Comparison of ENCODE assay signal across 8 cellular contexts in the genomic region with DNA sequence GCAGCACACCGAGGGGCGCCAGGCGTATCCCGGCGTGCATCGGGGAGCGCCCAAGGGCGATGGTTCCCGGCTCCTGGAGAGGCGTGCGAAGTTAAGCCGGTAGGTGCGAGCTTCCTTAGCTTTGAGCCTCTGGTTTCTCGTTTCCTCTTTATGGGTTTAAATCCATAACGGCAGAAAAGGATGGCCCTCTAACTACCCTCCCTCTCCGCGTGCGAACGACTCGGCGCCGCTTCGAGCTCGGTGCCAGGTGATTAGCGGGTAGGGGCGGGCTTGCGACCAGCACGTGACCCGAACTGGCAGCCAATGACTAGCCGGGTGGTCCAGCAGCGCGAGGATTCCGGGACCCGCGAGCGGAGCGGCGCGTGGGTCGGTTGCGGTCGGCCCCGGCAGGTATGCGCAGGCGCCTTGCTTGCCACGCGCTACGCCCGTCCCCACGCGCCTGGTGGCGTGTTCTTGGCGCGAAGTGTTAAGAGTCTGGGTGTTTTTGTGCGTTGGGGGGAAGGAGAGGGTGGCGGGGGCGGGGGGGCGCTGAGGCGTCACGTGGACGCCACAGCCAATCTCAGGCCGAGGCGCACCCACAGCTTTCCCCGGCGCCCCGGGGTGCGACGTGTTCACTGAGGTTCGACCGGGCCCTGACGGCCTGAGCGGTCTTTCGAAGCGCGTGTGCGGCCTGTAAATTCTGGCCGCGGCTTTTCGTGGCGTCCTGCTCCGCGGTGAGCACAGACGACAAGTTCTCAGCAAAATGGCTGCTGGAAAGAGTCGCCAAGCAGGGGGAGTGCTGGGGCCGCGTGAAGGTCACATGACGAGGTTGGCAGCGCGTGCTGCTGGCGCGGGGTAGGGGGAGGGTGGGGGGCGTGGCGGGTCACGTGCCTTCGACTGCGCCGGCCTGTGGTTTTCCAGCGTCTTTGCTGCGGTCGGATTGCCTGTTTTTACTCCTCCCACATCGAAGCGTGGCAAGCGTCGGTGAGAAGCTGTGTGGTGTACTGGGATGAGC. TPM values are rescaled to one million over a fixed set of nuclear protein-coding genes. Genes with fewer than 3 reads are reported as not detected.
DNase-seq lines count a peak whose midpoint lies in the region; ATAC-seq and TF ChIP-seq lines count a peak whose summit lies in the region.

No MANE protein-coding gene starts in this region.

- H4K20me1 ChIP-seq in MM.1S (ENCODE audit: insufficient read depth, low read length): no peaks in the 10 kb centered on the region
- no peaks in the 10 kb centered on the region for H4K20me1 ChIP-seq in SK-N-SH (ENCODE audit: insufficient read depth)

- peaks cover 5% of the 10 kb centered on the region for H3K9me3 Mint-ChIP-seq in activated naive CD4-positive, alpha-beta T cell treated with anti-CD3 and anti-CD28 coated beads, Interleukin-2, amount 50 U/mL, for 24 hours

- H3K4me1 Mint-ChIP-seq in activated naive CD4-positive, alpha-beta T cell treated with anti-CD3 and anti-CD28 coated beads, Interleukin-2, amount 50 U/mL, for 24 hours: peaks cover 21% of the 10 kb centered on the region

- H3K9ac ChIP-seq in MM.1S (ENCODE audit: low read length) (no peak overlapping the region), SK-N-SH (peak overlapping the region; percentile 61; the same call in 1 of the 2 replicates)

- H3K27me3 ChIP-seq in MM.1S (replicated peaks; ENCODE audit: insufficient read depth, low read length): no peaks in the 10 kb centered on the region
- no peaks in the 10 kb centered on the region for H3K27me3 ChIP-seq in SK-N-SH (ENCODE audit: insufficient read depth)
- peaks cover 25% of the 10 kb centered on the region for H3K27me3 ChIP-seq in neutrophil
- no peaks in the 10 kb centered on the region for H3K27me3 ChIP-seq in stomach

- no peak overlapping the region for H3K27ac ChIP-seq in MM.1S (ENCODE audit: low read length)
- H3K27ac ChIP-seq in SK-N-SH (ENCODE audit: low read depth in 2 of 2, low read length in 1 of 2): peak overlapping the region in 1 of 2 experiments; percentile 80; a peak in 2 of 4 replicates
- H3K27ac ChIP-seq in neutrophil: peak overlapping the region; percentile 76
- H3K27ac ChIP-seq in stomach: peak overlapping the region; percentile 60 to 88 (median 79)

- H3K27me3 Mint-ChIP-seq in activated naive CD4-positive, alpha-beta T cell treated with anti-CD3 and anti-CD28 coated beads, Interleukin-2, amount 50 U/mL, for 24 hours: no peaks in the 10 kb centered on the region

- peak overlapping the region; percentile 74 for H3K27ac Mint-ChIP-seq in activated naive CD4-positive, alpha-beta T cell treated with anti-CD3 and anti-CD28 coated beads, Interleukin-2, amount 50 U/mL, for 24 hours

- H3K4me2 ChIP-seq in MM.1S (ENCODE audit: low read depth, low read length): peak overlapping the region; percentile 46
- peak overlapping the region; percentile 84 for H3K4me2 ChIP-seq in SK-N-SH

- H3K4me3 ChIP-seq in MM.1S (ENCODE audit: low read length): peak overlapping the region; percentile 25; the same call in 1 of the 2 replicates
- H3K4me3 ChIP-seq in SK-N-SH (ENCODE audit: low read depth in 2 of 2, low read length in 1 of 2): peak overlapping the region; percentile 50 to 63
- H3K4me3 ChIP-seq in neutrophil (ENCODE audit: low read depth in 1 of 2, low read length in 1 of 2): peak overlapping the region; percentile 71 to 89
- peak overlapping the region; percentile 49 to 62 (median 55) for H3K4me3 ChIP-seq in stomach

- no peak for TF ChIP-seq CTCF in GM10248 (IDR thresholded peaks at IDR 0.05; ENCODE audit: control extremely low read depth, extremely low read depth, low read depth, missing control alignments)
- TF ChIP-seq CTCF in MM.1S (IDR thresholded peaks at IDR 0.05; ENCODE audit: low read length): no peak
- TF ChIP-seq CTCF in SK-N-SH (IDR thresholded peaks at IDR 0.05): no peak
- no peak for TF ChIP-seq CTCF in neutrophil (IDR thresholded peaks at IDR 0.05)
- no peak for TF ChIP-seq CTCF in stomach (IDR thresholded peaks at IDR 0.05)

- H3K36me3 ChIP-seq in MM.1S (replicated peaks; ENCODE audit: insufficient read depth, low read length): no peaks in the 10 kb centered on the region
- H3K36me3 ChIP-seq in SK-N-SH (replicated peaks in 1 of 2; ENCODE audit: control insufficient read depth in 1 of 2, insufficient read depth in 2 of 2, low read length in 1 of 2): no peaks in the 10 kb centered on the region
- H3K36me3 ChIP-seq in neutrophil: no peaks in the 10 kb centered on the region
- no peaks in the 10 kb centered on the region for H3K36me3 ChIP-seq in stomach

- peaks cover 2% of the 10 kb centered on the region for H3K36me3 Mint-ChIP-seq in activated naive CD4-positive, alpha-beta T cell treated with anti-CD3 and anti-CD28 coated beads, Interleukin-2, amount 50 U/mL, for 24 hours

- TF ChIP-seq POLR2A in stomach (IDR thresholded peaks at IDR 0.05): no peak

- H2AFZ ChIP-seq in MM.1S (ENCODE audit: low read length) (peak overlapping the region; percentile 58), SK-N-SH (ENCODE audit: low read depth) (peak overlapping the region; percentile 99)

- H3K79me2 ChIP-seq in MM.1S (ENCODE audit: low read length) (no peaks in the 10 kb centered on the region), SK-N-SH (ENCODE audit: insufficient read depth) (no peaks in the 10 kb centered on the region)

- no peak for TF ChIP-seq RAD21 in SK-N-SH (IDR thresholded peaks at IDR 0.05; ENCODE audit: low read length)

- no peak for ATAC-seq in HG03108 (IDR thresholded peaks at IDR 0.05; ENCODE audit: unreplicated experiment)

- POLR2A ChIA-PET in GM10248 (lab: Yijun Ruan, JAX) (interaction anchor here (0.5 kb wide), 1 partner anchor 87 kb away, joined by 9 read pairs; no protein-coding TSS in a partner anchor), SK-N-SH (lab: Yijun Ruan, JAX) (interaction anchor here (0.6 to 1.3 kb wide), 7 partner anchors 8 to 182 kb away, joined by 3 to 7 read pairs (median 3); a partner anchor contains a TSS)

- H3K9me3 ChIP-seq in MM.1S (replicated peaks; ENCODE audit: insufficient read depth, low read length) (no peaks in the 10 kb centered on the region), SK-N-SH (no peaks in the 10 kb centered on the region), neutrophil (no peaks in the 10 kb centered on the region), stomach (peaks cover 0 to 5% (median 2%) of the 10 kb centered on the region in 4 donors)

- 7% methylated on average over 54 of the region's 104 CpGs for WGBS in SK-N-SH (ENCODE audit: low lambda C conversion rate)
- 2 to 11% (median 3%) methylated on average over 21 to 104 of the region's 104 CpGs for WGBS in stomach, 5 donors

- CTCF ChIA-PET in GM10248 (lab: Yijun Ruan, JAX) (interaction anchor here (1.1 kb wide), 1 partner anchor 9 kb away, joined by 3 read pairs; no protein-coding TSS in a partner anchor), SK-N-SH (lab: Yijun Ruan, JAX) (interaction anchor here (1.8 to 2.2 kb wide), 2 partner anchors 18 to 63 kb away, joined by 6 to 9 read pairs; no protein-coding TSS in a partner anchor)

- H3K4me1 ChIP-seq in MM.1S (ENCODE audit: low read length) (no peaks in the 10 kb centered on the region), SK-N-SH (ENCODE audit: control insufficient read depth in 1 of 2, insufficient read depth in 2 of 2, low read depth in 1 of 2, low read length in 1 of 2) (peaks cover 0 to 10% of the 10 kb centered on the region in 2 experiments; a peak in 1 of 4 replicates), neutrophil (ENCODE audit: control insufficient read depth in 1 of 2, insufficient read depth in 1 of 2, low read depth in 1 of 2, low read length in 1 of 2) (peaks cover 9 to 18% of the 10 kb centered on the region in 2 experiments), stomach (peaks cover 11 to 24% (median 19%) of the 10 kb centered on the region in 4 donors)

- peak overlapping the region; percentile 72 for H3K4me3 Mint-ChIP-seq in activated naive CD4-positive, alpha-beta T cell treated with anti-CD3 and anti-CD28 coated beads, Interleukin-2, amount 50 U/mL, for 24 hours

- H3F3A ChIP-seq in MM.1S (ENCODE audit: insufficient read depth, low read length) (no peaks in the 10 kb centered on the region), SK-N-SH (replicated peaks; ENCODE audit: insufficient read depth) (peaks cover 24% of the 10 kb centered on the region)

- H3K9me2 ChIP-seq in MM.1S (replicated peaks; ENCODE audit: insufficient read depth, low read length): no peaks in the 10 kb centered on the region
- H3K9me2 ChIP-seq in SK-N-SH: no peaks in the 10 kb centered on the region

- intact Hi-C loops in stomach (cut with DNase I; ENCODE audit: low total_unique reads): no loop called here

- TF ChIP-seq EP300 in SK-N-SH (IDR thresholded peaks at IDR 0.05; ENCODE audit: borderline replicate concordance in 1 of 2, low read depth in 1 of 2, low read length in 1 of 2) (no peak), stomach (IDR thresholded peaks at IDR 0.05) (no peak)

- DNase-seq in GM10248 (ENCODE audit: extremely low spot score): peak; percentile 84
- no peak for DNase-seq in MM.1S
- DNase-seq in SK-N-SH: peak; percentile 96
- peak; percentile 91 for DNase-seq in germinal center (ENCODE audit: low spot score)
- peak; percentile 79 for DNase-seq in stomach

TF ChIP-seq in SK-N-SH, 30 proteins besides CTCF, POLR2A, EP300 and RAD21 (continues in another document):
- TF ChIP-seq RXRA (IDR thresholded peaks at IDR 0.05; ENCODE audit: borderline replicate concordance, low read depth): no peak
- 0 out of 2 replicates have a peak, but pooled peaks have one; percentile 13 for TF ChIP-seq SIN3A (IDR thresholded peaks at IDR 0.05; ENCODE audit: borderline replicate concordance, low read depth, low read length)
- TF ChIP-seq EZH2phosphoT487 (IDR thresholded peaks at IDR 0.05; ENCODE audit: borderline replicate concordance, low read depth): no peak
- TF ChIP-seq NFIC (IDR thresholded peaks at IDR 0.05; ENCODE audit: borderline replicate concordance): no peak
- TF ChIP-seq FOSL2 (IDR thresholded peaks at IDR 0.05; ENCODE audit: borderline replicate concordance, low read depth): no peak
- TF ChIP-seq, protein P1, sequence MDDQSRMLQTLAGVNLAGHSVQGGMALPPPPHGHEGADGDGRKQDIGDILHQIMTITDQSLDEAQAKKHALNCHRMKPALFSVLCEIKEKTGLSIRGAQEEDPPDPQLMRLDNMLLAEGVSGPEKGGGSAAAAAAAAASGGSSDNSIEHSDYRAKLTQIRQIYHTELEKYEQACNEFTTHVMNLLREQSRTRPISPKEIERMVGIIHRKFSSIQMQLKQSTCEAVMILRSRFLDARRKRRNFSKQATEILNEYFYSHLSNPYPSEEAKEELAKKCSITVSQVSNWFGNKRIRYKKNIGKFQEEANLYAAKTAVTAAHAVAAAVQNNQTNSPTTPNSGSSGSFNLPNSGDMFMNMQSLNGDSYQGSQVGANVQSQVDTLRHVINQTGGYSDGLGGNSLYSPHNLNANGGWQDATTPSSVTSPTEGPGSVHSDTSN (IDR thresholded peaks at IDR 0.05): no peak
- no peak for TF ChIP-seq ELF1 (IDR thresholded peaks at IDR 0.05)
- TF ChIP-seq MXI1 (IDR thresholded peaks at IDR 0.05; ENCODE audit: low read depth, low read length): no peak
- TF ChIP-seq SMC3 (IDR thresholded peaks at IDR 0.05; ENCODE audit: low read depth, low read length): no peak

RNA-seq across cellular contexts. Expression of a gene that starts 38.7 kb away (rescaled TPM):
- 2.3 and 2.9 TPM in 2 replicates for polyA plus RNA-seq in SK-N-SH (2012; rRNA removed)
- 2.2 and 2.5 TPM in 2 replicates for polyA plus RNA-seq in SK-N-SH (2012; cell fraction: cytosol; rRNA removed)
- polyA plus RNA-seq in SK-N-SH (2012; cell fraction: nucleus; rRNA removed): 3.7 and 6.4 TPM in 2 replicates
- total RNA-seq in stomach: 10 to 100 TPM; 19.6 to 75.2 (median 47.4) TPM
- polyA plus RNA-seq in stomach: 1 to 10 TPM; 2.1 to 2.3 (median 2.2) TPM

Comparison
In these comparisons a context has a peak if more than half of its experiments do, and no peak if none do; other contexts are left out.
1. H3K4me3 ChIP-seq: peak in every context shown above with its lines; median percentile 80 in neutrophil; 56 in SK-N-SH; 55 in stomach; 25 in MM.1S.